8 cellular contexts compared by ENCODE assay signal in genomic region chr4:173505924-173506779, GRCh38. TPM values are rescaled to one million over a fixed set of nuclear protein-coding genes. Genes with fewer than 3 reads are reported as not detected.
DNase-seq lines count a peak whose midpoint lies in the region; ATAC-seq lines count a peak whose summit lies in the region.

No MANE protein-coding gene starts in this region.

- ATAC-seq in GM18870 (IDR thresholded peaks at IDR 0.05; ENCODE audit: unreplicated experiment) (peak; percentile 82), HG02970 (IDR thresholded peaks at IDR 0.05; ENCODE audit: low FRiP score, unreplicated experiment) (peak; percentile 70)
- ATAC-seq in activated CD8-positive, alpha-beta T cell treated with anti-CD3 and anti-CD28 coated beads, Interleukin-2, amount 10 ng/mL, durations not matched to agents 7 days and 5 days: peak; percentile 71

- peaks cover 36% of the 10 kb centered on the region for H3K4me1 Mint-ChIP-seq in activated CD8-positive, alpha-beta T cell treated with anti-CD3 and anti-CD28 coated beads, Interleukin-2, amount 10 ng/mL, durations not matched to agents 7 days and 5 days (ENCODE audit: low read depth)

- POLR2A ChIA-PET in activated CD8-positive, alpha-beta T cell treated with anti-CD3 and anti-CD28 coated beads, Interleukin-2, amount 10 ng/mL, durations not matched to agents 7 days and 5 days (lab: Charles Lee): no interaction called here

- CTCF ChIA-PET in activated CD8-positive, alpha-beta T cell treated with anti-CD3 and anti-CD28 coated beads, Interleukin-2, amount 10 ng/mL, durations not matched to agents 7 days and 5 days (lab: Charles Lee): interaction anchor here (0.7 to 2.3 kb wide), 13 partner anchors 9 to 655 kb away, joined by 3 to 6 read pairs (median 4); partner anchors contain the start of gene HAND2

- peak overlapping the region; percentile 10 for H3K4me3 Mint-ChIP-seq in activated CD8-positive, alpha-beta T cell treated with anti-CD3 and anti-CD28 coated beads, Interleukin-2, amount 10 ng/mL, durations not matched to agents 7 days and 5 days

- no peaks in the 10 kb centered on the region for H3K9me3 Mint-ChIP-seq in activated CD8-positive, alpha-beta T cell treated with anti-CD3 and anti-CD28 coated beads, Interleukin-2, amount 10 ng/mL, durations not matched to agents 7 days and 5 days (ENCODE audit: insufficient read depth)

- H3K27me3 Mint-ChIP-seq in activated CD8-positive, alpha-beta T cell treated with anti-CD3 and anti-CD28 coated beads, Interleukin-2, amount 10 ng/mL, durations not matched to agents 7 days and 5 days (ENCODE audit: low read depth): peaks cover 83% of the 10 kb centered on the region

- intact Hi-C loops in head of caudate nucleus (cut with DNase I): no loop called here
- intact Hi-C loops in posterior vena cava (cut with DNase I): no loop called here

- peak; percentile 87 for DNase-seq in D341Med (ENCODE audit: low spot score)
- peak; percentile 32 for DNase-seq in NCI-H146 (lab: John Stamatoyannopoulos, UW)
- peak; percentile 68 for DNase-seq in activated CD8-positive, alpha-beta T cell treated with anti-CD3 and anti-CD28 coated beads, Interleukin-2, amount 10 ng/mL, durations not matched to agents 7 days and 5 days
- DNase-seq in head of caudate nucleus: peak in 35 of 42 donors; percentile 19 to 75 (median 52)
- DNase-seq in posterior vena cava (ENCODE audit: low spot score): peak; percentile 83
- DNase-seq in mucosa of gallbladder (ENCODE audit: low spot score): no peak

- no peak overlapping the region for H3K27ac Mint-ChIP-seq in activated CD8-positive, alpha-beta T cell treated with anti-CD3 and anti-CD28 coated beads, Interleukin-2, amount 10 ng/mL, durations not matched to agents 7 days and 5 days

- peaks cover 13% of the 10 kb centered on the region for H3K36me3 Mint-ChIP-seq in activated CD8-positive, alpha-beta T cell treated with anti-CD3 and anti-CD28 coated beads, Interleukin-2, amount 10 ng/mL, durations not matched to agents 7 days and 5 days (ENCODE audit: low read depth)

RNA-seq across cellular contexts. Expression of gene HAND2, which starts 23.9 kb away (rescaled TPM):
- not detected for total RNA-seq in activated CD8-positive, alpha-beta T cell treated with anti-CD3 and anti-CD28 coated beads, Interleukin-2, amount 10 ng/mL, durations not matched to agents 7 days and 5 days
- total RNA-seq in posterior vena cava: 1 to 10 TPM; 1.1 to 3.5 TPM
- total RNA-seq in mucosa of gallbladder: 104 TPM

Comparison
In these comparisons a context has a peak if more than half of its experiments do, and no peak if none do; other contexts are left out.
1. RNA of gene HAND2, which starts 23.9 kb away (total RNA-seq): 104 TPM in mucosa of gallbladder (single experiment); 1.1 to 3.5 TPM in posterior vena cava and not detected in activated CD8-positive, alpha-beta T cell treated with anti-CD3 and anti-CD28 coated beads, Interleukin-2, amount 10 ng/mL, durations not matched to agents 7 days and 5 days; every median in the first group is over 10 times any median in the second.
2. Peak in every context shown above with its lines, with median percentiles within 50 percentile points of each other: ATAC-seq.